In the genomic region with DNA sequence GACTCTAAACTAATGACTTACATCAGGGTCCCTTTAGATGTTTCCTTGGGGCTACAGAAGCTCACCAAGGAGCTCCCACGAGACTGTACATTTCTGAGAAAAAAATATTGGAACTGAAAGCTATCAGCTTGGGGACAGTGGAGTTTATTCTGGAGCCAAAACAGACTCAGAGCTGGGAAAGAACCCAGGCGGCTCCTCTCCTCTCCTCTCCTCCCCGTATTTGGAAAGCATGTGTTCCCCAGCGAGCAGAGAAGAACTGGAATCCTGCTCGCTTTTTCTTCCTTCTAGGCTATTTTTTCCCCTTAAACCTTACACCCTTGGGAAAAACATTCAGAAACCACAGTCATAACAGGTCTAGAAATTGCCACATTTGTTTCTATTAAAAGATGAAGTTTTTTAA, we compare ENCODE assay signal across 26 cellular contexts. TPM values are rescaled to one million over a fixed set of nuclear protein-coding genes. Genes with fewer than 3 reads are reported as not detected.
DNase-seq lines count a peak whose midpoint lies in the region; ATAC-seq and TF ChIP-seq lines count a peak whose summit lies in the region.
"Had no signal": no experiment of that assay in that cellular context is flagged by ENCODE, and none has a peak within 500 bp of the region (broad histone marks: within the 10 kb centered on the region; RNA-seq: fewer than 3 reads in every experiment).

No MANE protein-coding gene starts in this region.

- peaks cover 3% of the 10 kb centered on the region for H3K4me1 Mint-ChIP-seq in neural progenitor cell

- H3K4me1 ChIP-seq in adipocyte (ENCODE audit: control insufficient read depth, insufficient read depth, low read length) (peaks cover 34% of the 10 kb centered on the region), fibroblast of lung (ENCODE audit: control insufficient read depth, extremely low read depth, insufficient read depth, low read length) (peaks cover 21% of the 10 kb centered on the region), vagina (peaks cover 4% of the 10 kb centered on the region), body of pancreas (peaks cover 2% of the 10 kb centered on the region), neural progenitor cell (no peaks in the 10 kb centered on the region)
- H3K4me1 ChIP-seq: lower lobe of right lung had no signal

- H3K36me3 Mint-ChIP-seq in neural progenitor cell: no peaks in the 10 kb centered on the region
- H3K36me3 Mint-ChIP-seq: activated naive CD8-positive, alpha-beta T cell treated with anti-CD3 and anti-CD28 coated beads for 36 hours had no signal

- peaks cover 5% of the 10 kb centered on the region for H3F3A ChIP-seq in neural progenitor cell (ENCODE audit: low read depth)

- DNase-seq in adipocyte (ENCODE audit: low read depth) (no peak), fibroblast of lung (ENCODE audit: low read depth in 2 of 2) (peak in 1 of 2 donors; percentile 8), sciatic nerve (ENCODE audit: low spot score) (no peak), vagina (ENCODE audit: extremely low spot score in 2 of 2) (no peak), body of pancreas (no peak), neural progenitor cell (ENCODE audit: low spot score) (no peak)
- DNase-seq: activated CD4-positive, alpha-beta T cell treated with anti-CD3 and anti-CD28 coated beads for 4 hours; activated naive CD8-positive, alpha-beta T cell treated with anti-CD3 and anti-CD28 coated beads for 36 hours; brain microvascular endothelial cell; cortex of kidney; DMS53; endodermal cell; GDM1; KG1; lower lobe of right lung; NCI-H1436 treated with DMSO at 0.1 percent for 48 hours; NCI-H2171; NCI-H524; stimulated activated CD4-positive, alpha-beta T cell treated with anti-CD3 and anti-CD28 coated beads, Interleukin-4, amount 100 ng/mL, for 1 hour; stimulated activated naive CD4-positive, alpha-beta T cell; T-helper 2 cell had no signal

- no peaks in the 10 kb centered on the region for H3K79me2 ChIP-seq in fibroblast of lung (ENCODE audit: control insufficient read depth, insufficient read depth, low read length)
- H3K79me2 ChIP-seq in neural progenitor cell (ENCODE audit: low read depth): no peaks in the 10 kb centered on the region

- H3K9ac ChIP-seq in adipocyte (ENCODE audit: low read length) (peak overlapping the region; percentile 57), fibroblast of lung (ENCODE audit: insufficient read depth, low read length) (no peak overlapping the region), neural progenitor cell (no peak overlapping the region)

- WGBS in body of pancreas, 2 donors: 49 to 53% methylated on average over 5 of the region's 5 CpGs

- H3K9me3 ChIP-seq in adipocyte (ENCODE audit: control insufficient read depth, low read length) (no peaks in the 10 kb centered on the region), fibroblast of lung (ENCODE audit: control insufficient read depth, insufficient read depth, low read depth, low read length) (no peaks in the 10 kb centered on the region), vagina (no peaks in the 10 kb centered on the region), body of pancreas (no peaks in the 10 kb centered on the region), neural progenitor cell (ENCODE audit: low read depth) (no peaks in the 10 kb centered on the region)
- H3K9me3 ChIP-seq: lower lobe of right lung had no signal

- no peak overlapping the region for H3K4me3 Mint-ChIP-seq in neural progenitor cell
- H3K4me3 Mint-ChIP-seq: activated naive CD8-positive, alpha-beta T cell treated with anti-CD3 and anti-CD28 coated beads for 36 hours; activated T-helper 1 cell treated with anti-CD3 and anti-CD28 coated beads, Interleukin-12 subunit alpha, Interleukin-12 subunit beta, Interleukin-2, Interleukin-4 antibody, amounts not matched to agents 30 ng/mL and 10 ng/mL and 1 ng/mL, durations not matched to agents 14 hours and 24 hours and 36 hours; endodermal cell had no signal

- peaks cover 5% of the 10 kb centered on the region for H3K9me3 Mint-ChIP-seq in neural progenitor cell
- H3K9me3 Mint-ChIP-seq: activated naive CD8-positive, alpha-beta T cell treated with anti-CD3 and anti-CD28 coated beads for 36 hours; activated T-helper 1 cell treated with anti-CD3 and anti-CD28 coated beads, Interleukin-12 subunit alpha, Interleukin-12 subunit beta, Interleukin-2, Interleukin-4 antibody, amounts not matched to agents 30 ng/mL and 10 ng/mL and 1 ng/mL, durations not matched to agents 14 hours and 24 hours and 36 hours had no signal

- H2AFZ ChIP-seq in fibroblast of lung (ENCODE audit: low read length): no peak overlapping the region
- no peak overlapping the region for H2AFZ ChIP-seq in neural progenitor cell (replicated peaks)

- TF ChIP-seq POLR2A in vagina (IDR thresholded peaks at IDR 0.05) (no peak), body of pancreas (IDR thresholded peaks at IDR 0.05) (no peak)

- H3K4me3 ChIP-seq in adipocyte (ENCODE audit: low read length) (peak overlapping the region; percentile 57), fibroblast of lung (replicated peaks in 1 of 4; ENCODE audit: control extremely low read depth in 1 of 4, insufficient read depth in 1 of 4, low read depth in 3 of 4, low read length in 4 of 4) (peak overlapping the region in 1 of 4 experiments; percentile 27), vagina (no peak overlapping the region), body of pancreas (no peak overlapping the region), neural progenitor cell (no peak overlapping the region)
- H3K4me3 ChIP-seq: lower lobe of right lung, SK-N-MC had no signal

- no peaks in the 10 kb centered on the region for H3K36me3 ChIP-seq in adipocyte (ENCODE audit: control insufficient read depth, insufficient read depth, low read length, severe bottlenecking)
- no peaks in the 10 kb centered on the region for H3K36me3 ChIP-seq in fibroblast of lung (ENCODE audit: control insufficient read depth, insufficient read depth, low read length)
- no peaks in the 10 kb centered on the region for H3K36me3 ChIP-seq in vagina
- H3K36me3 ChIP-seq in body of pancreas (replicated peaks in 1 of 2; ENCODE audit: insufficient read depth in 1 of 2, low read depth in 2 of 2): no peaks in the 10 kb centered on the region
- H3K36me3 ChIP-seq in neural progenitor cell: no peaks in the 10 kb centered on the region
- H3K36me3 ChIP-seq: brain microvascular endothelial cell, lower lobe of right lung had no signal

- ATAC-seq in sciatic nerve: peak; percentile 71
- no peak for ATAC-seq in GM19023 (IDR thresholded peaks at IDR 0.05; ENCODE audit: unreplicated experiment)
- ATAC-seq in body of pancreas: no peak
- ATAC-seq: lower lobe of right lung had no signal

- no peak overlapping the region for H3K27ac ChIP-seq in fibroblast of lung (ENCODE audit: insufficient read depth, low read length)
- H3K27ac ChIP-seq in vagina: peak overlapping the region; percentile 51
- H3K27ac ChIP-seq in body of pancreas: no peak overlapping the region
- no peak overlapping the region for H3K27ac ChIP-seq in neural progenitor cell
- H3K27ac ChIP-seq: brain microvascular endothelial cell, lower lobe of right lung, SK-N-MC had no signal

- peaks cover 10% of the 10 kb centered on the region for H3K27me3 ChIP-seq in adipocyte (replicated peaks; ENCODE audit: control insufficient read depth, insufficient read depth, low read length)
- no peaks in the 10 kb centered on the region for H3K27me3 ChIP-seq in fibroblast of lung (ENCODE audit: control insufficient read depth, insufficient read depth, low read length)
- H3K27me3 ChIP-seq in vagina: no peaks in the 10 kb centered on the region
- H3K27me3 ChIP-seq in body of pancreas: no peaks in the 10 kb centered on the region
- H3K27me3 ChIP-seq in neural progenitor cell: no peaks in the 10 kb centered on the region
- H3K27me3 ChIP-seq: brain microvascular endothelial cell had no signal

- H3K4me2 ChIP-seq in fibroblast of lung (ENCODE audit: extremely low read depth, insufficient read depth, low read length): peak overlapping the region; percentile 32
- H3K4me2 ChIP-seq in neural progenitor cell: no peak overlapping the region

- H3K27me3 Mint-ChIP-seq in neural progenitor cell (ENCODE audit: insufficient read depth, low read depth): peaks cover 6% of the 10 kb centered on the region
- H3K27me3 Mint-ChIP-seq: activated naive CD8-positive, alpha-beta T cell treated with anti-CD3 and anti-CD28 coated beads for 36 hours had no signal

- no peak overlapping the region for H3K27ac Mint-ChIP-seq in neural progenitor cell
- H3K27ac Mint-ChIP-seq: activated naive CD8-positive, alpha-beta T cell treated with anti-CD3 and anti-CD28 coated beads for 36 hours; activated T-helper 1 cell treated with anti-CD3 and anti-CD28 coated beads, Interleukin-12 subunit alpha, Interleukin-12 subunit beta, Interleukin-2, Interleukin-4 antibody, amounts not matched to agents 30 ng/mL and 10 ng/mL and 1 ng/mL, durations not matched to agents 14 hours and 24 hours and 36 hours; endodermal cell had no signal

- H4K20me1 ChIP-seq in fibroblast of lung (ENCODE audit: control insufficient read depth, extremely low read depth, insufficient read depth, low read length) (no peaks in the 10 kb centered on the region), neural progenitor cell (ENCODE audit: low read depth) (no peaks in the 10 kb centered on the region)

- TF ChIP-seq CTCF in fibroblast of lung (conservative IDR thresholded peaks at IDR 0.05 in 1 of 2, IDR thresholded peaks at IDR 0.05 in 1 of 2; ENCODE audit: low read depth in 1 of 2, low read length in 2 of 2) (no peak), vagina (IDR thresholded peaks at IDR 0.05) (no peak), body of pancreas (IDR thresholded peaks at IDR 0.05) (no peak), neural progenitor cell (IDR thresholded peaks at IDR 0.05) (no peak)

- intact Hi-C loops in sciatic nerve (cut with DNase I): no loop called here
- intact Hi-C loops in vagina (cut with DNase I): no loop called here
- intact Hi-C loops in body of pancreas (cut with DNase I): no loop called here

RNA-seq across cellular contexts. Expression of gene MAP7D3, which starts 4.3 kb away (rescaled TPM):
- 19.0 and 20.5 TPM in 2 replicates for total RNA-seq in fibroblast of lung
- polyA plus RNA-seq in fibroblast of lung: 18.4 and 30.7 TPM in 2 replicates
- polyA plus RNA-seq in fibroblast of lung (2012): 23.0 and 40.2 TPM in 2 replicates
- 22.0 and 25.2 TPM in 2 replicates for polyA minus RNA-seq in fibroblast of lung (ENCODE audit: low replicate concordance)
- 17.2 TPM for total RNA-seq in sciatic nerve
- total RNA-seq in vagina: 15.0 TPM
- 10 to 100 TPM in 1 of 2 donors, 1 to 10 TPM in 1; 6.7 to 12.2 TPM for total RNA-seq in body of pancreas
- 17.0 and 27.1 TPM in 2 replicates for total RNA-seq in neural progenitor cell (ENCODE audit: low replicate concordance)

RNA-seq across cellular contexts. Expression of gene ADGRG4, which starts 45.2 kb away (rescaled TPM):
- total RNA-seq in fibroblast of lung (not detected in 2 replicates), sciatic nerve (0.18 TPM), vagina (0.25 TPM), body of pancreas (not detected), neural progenitor cell (ENCODE audit: low replicate concordance) (not detected in 2 replicates)
- polyA plus RNA-seq in fibroblast of lung: 0.03 TPM in 1 of 2 replicates, not detected in the other
- 0.01 TPM in 1 of 2 replicates, not detected in the other for polyA plus RNA-seq in fibroblast of lung (2012)
- polyA minus RNA-seq in fibroblast of lung (ENCODE audit: low replicate concordance): not detected in 2 replicates
- total RNA-seq: activated naive CD8-positive, alpha-beta T cell treated with anti-CD3 and anti-CD28 coated beads for 36 hours; activated T-helper 1 cell treated with anti-CD3 and anti-CD28 coated beads, Interleukin-12 subunit alpha, Interleukin-12 subunit beta, Interleukin-2, Interleukin-4 antibody, amounts not matched to agents 30 ng/mL and 10 ng/mL and 1 ng/mL, durations not matched to agents 14 hours and 24 hours and 36 hours; endodermal cell; HT-29; pulmonary artery endothelial cell had no signal
